Comparison of ENCODE assay signal across 34 cellular contexts in genomic region chr3:78967061-78967460, GRCh38.
"Had no signal": no experiment of that assay in that cellular context is flagged by ENCODE, and none has a peak within 500 bp of the region (broad histone marks: within the 10 kb centered on the region; RNA-seq: fewer than 3 reads in every experiment).

No MANE protein-coding gene starts in this region.

- H3K9me3 Mint-ChIP-seq: memory B cell had no signal

- H3K27ac Mint-ChIP-seq: activated B cell treated with CpG ODN at 0.5 μM for 24 hours; activated naive CD8-positive, alpha-beta T cell; brain; immature natural killer cell; memory B cell; naive thymus-derived CD4-positive, alpha-beta T cell; stimulated activated effector memory CD8-positive, alpha-beta T cell treated with anti-CD3 and anti-CD28 coated beads, Interleukin-12 subunit alpha, Interleukin-12 subunit beta, amount 100 ng/mL, for 72 hours; stimulated activated naive CD8-positive, alpha-beta T cell treated with anti-CD3 and anti-CD28 coated beads, Interleukin-15, Interleukin-2, amounts not matched to agents 100 ng/mL and 50 ng/mL, for 24 hours; type B pancreatic cell had no signal

- ATAC-seq: gastroesophageal sphincter; naive thymus-derived CD4-positive, alpha-beta T cell; pancreas; stimulated activated effector memory CD8-positive, alpha-beta T cell treated with anti-CD3 and anti-CD28 coated beads, Interleukin-12 subunit alpha, Interleukin-12 subunit beta, amount 100 ng/mL, for 72 hours had no signal

- H3K4me1 Mint-ChIP-seq: activated B cell treated with CpG ODN at 0.5 μM for 24 hours; immature natural killer cell; memory B cell; naive thymus-derived CD4-positive, alpha-beta T cell; stimulated activated effector memory CD8-positive, alpha-beta T cell treated with anti-CD3 and anti-CD28 coated beads, Interleukin-12 subunit alpha, Interleukin-12 subunit beta, amount 100 ng/mL, for 72 hours had no signal

- H3K4me3 Mint-ChIP-seq: activated B cell treated with CpG ODN at 0.5 μM for 24 hours; activated naive CD8-positive, alpha-beta T cell; brain; immature natural killer cell; memory B cell; naive thymus-derived CD4-positive, alpha-beta T cell; stimulated activated effector memory CD8-positive, alpha-beta T cell treated with anti-CD3 and anti-CD28 coated beads, Interleukin-12 subunit alpha, Interleukin-12 subunit beta, amount 100 ng/mL, for 72 hours; stimulated activated naive CD8-positive, alpha-beta T cell treated with anti-CD3 and anti-CD28 coated beads, Interleukin-15, Interleukin-2, amounts not matched to agents 100 ng/mL and 50 ng/mL, for 24 hours; type B pancreatic cell had no signal

- H3K36me3 ChIP-seq: ascending aorta, cardiac muscle cell, colonic mucosa, gastroesophageal sphincter, pancreas, prostate gland, sigmoid colon, thoracic aorta, uterus had no signal

- H3K4me1 ChIP-seq: ascending aorta, colonic mucosa, gastroesophageal sphincter, pancreas, prostate gland, uterus had no signal

- DNase-seq: activated B cell treated with CpG ODN at 0.5 μM for 24 hours; activated CD4-positive, alpha-beta T cell treated with anti-CD3 and anti-CD28 coated beads for 4 hours; activated CD4-positive, alpha-beta T cell treated with anti-CD3 and anti-CD28 coated beads, Interleukin-2, amount 50 U/mL, for 48 hours; activated CD8-positive, alpha-beta memory T cell treated with anti-CD3 and anti-CD28 coated beads for 24 hours; activated effector memory CD4-positive, alpha-beta T cell treated with Interleukin-2 at 50 U/mL for 16 hours; activated naive CD4-positive, alpha-beta T cell treated with Interleukin-2 at 50 U/mL for 16 hours; cerebellar nuclear complex; colonic mucosa; effector CD8-positive, alpha-beta T cell; erythroblast; head of caudate nucleus; hypothalamus; immature natural killer cell; kidney; midbrain; naive thymus-derived CD4-positive, alpha-beta T cell; nucleus accumbens; pancreas; retina; sigmoid colon; small intestine; stimulated activated CD4-positive, alpha-beta T cell treated with anti-CD3 and anti-CD28 coated beads, Interleukin-4, amount 100 ng/mL, for 24 hours; uterus had no signal

- H3K36me3 Mint-ChIP-seq: activated naive CD8-positive, alpha-beta T cell; immature natural killer cell; memory B cell; naive thymus-derived CD4-positive, alpha-beta T cell; stimulated activated effector memory CD8-positive, alpha-beta T cell treated with anti-CD3 and anti-CD28 coated beads, Interleukin-12 subunit alpha, Interleukin-12 subunit beta, amount 100 ng/mL, for 72 hours had no signal

- H3K9me3 ChIP-seq: ascending aorta, colonic mucosa, gastroesophageal sphincter, pancreas, prostate gland, sigmoid colon, thoracic aorta, uterus had no signal

- H3K27me3 Mint-ChIP-seq: activated B cell treated with CpG ODN at 0.5 μM for 24 hours; activated naive CD8-positive, alpha-beta T cell; memory B cell; naive thymus-derived CD4-positive, alpha-beta T cell; stimulated activated naive CD8-positive, alpha-beta T cell treated with anti-CD3 and anti-CD28 coated beads, Interleukin-15, Interleukin-2, amounts not matched to agents 100 ng/mL and 50 ng/mL, for 24 hours; type B pancreatic cell had no signal

- H3K4me3 ChIP-seq: ascending aorta, cardiac muscle cell, colonic mucosa, gastroesophageal sphincter, pancreas, prostate gland, sigmoid colon, thoracic aorta, uterus had no signal

- H3K27ac ChIP-seq: ascending aorta, cardiac muscle cell, colonic mucosa, gastroesophageal sphincter, pancreas, prostate gland, sigmoid colon, thoracic aorta, uterus had no signal
